ENCODE assay signal across 8 cellular contexts in the genomic region with DNA sequence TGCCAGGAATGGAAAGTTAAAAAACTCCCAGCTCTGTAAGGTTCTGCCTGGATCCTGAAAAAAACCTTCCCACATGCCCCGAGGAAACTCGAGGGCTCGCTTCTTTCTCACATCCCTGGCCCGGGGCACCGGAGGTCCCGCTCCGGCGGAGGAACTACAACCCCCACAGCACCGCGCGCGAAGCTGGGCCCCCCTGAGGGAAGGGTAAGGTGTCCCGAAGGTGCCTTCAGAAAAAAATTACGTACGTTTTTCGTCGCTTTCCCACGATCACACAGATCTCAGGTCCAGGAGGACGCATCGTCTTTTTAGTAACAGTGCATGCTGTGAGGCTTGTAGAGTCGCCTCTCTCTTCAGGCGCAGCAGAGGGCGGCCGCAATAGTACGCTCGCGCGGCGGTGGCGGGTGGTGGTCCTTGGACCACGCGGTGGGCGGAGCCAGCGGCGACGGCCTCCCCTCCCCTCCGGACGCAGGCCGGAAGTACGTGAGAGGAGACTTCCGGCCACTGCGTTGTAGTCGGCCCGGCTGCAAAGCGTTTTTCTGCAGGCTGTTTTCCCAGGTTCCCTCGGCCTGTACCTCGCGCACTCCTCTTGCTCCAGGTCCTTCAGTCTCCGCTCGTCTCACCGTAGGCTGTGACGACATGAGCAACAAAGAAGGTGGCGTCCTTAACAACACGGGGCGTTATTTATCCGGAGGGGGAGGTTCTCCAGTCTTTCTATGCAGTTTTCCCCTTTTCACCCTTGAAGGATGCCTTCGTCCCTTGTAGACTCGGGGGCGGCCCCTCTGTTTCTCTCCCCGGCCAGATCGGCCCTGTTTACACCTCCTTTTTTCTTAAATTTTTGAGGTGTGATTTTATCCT. TPM values are rescaled to one million over a fixed set of nuclear protein-coding genes. Genes with fewer than 3 reads are reported as not detected.
DNase-seq lines count a peak whose midpoint lies in the region; ATAC-seq and TF ChIP-seq lines count a peak whose summit lies in the region.

A gene with protein sequence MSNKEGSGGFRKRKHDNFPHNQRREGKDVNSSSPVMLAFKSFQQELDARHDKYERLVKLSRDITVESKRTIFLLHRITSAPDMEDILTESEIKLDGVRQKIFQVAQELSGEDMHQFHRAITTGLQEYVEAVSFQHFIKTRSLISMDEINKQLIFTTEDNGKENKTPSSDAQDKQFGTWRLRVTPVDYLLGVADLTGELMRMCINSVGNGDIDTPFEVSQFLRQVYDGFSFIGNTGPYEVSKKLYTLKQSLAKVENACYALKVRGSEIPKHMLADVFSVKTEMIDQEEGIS (plus strand): TSS at position 495 of the 855 bp plus-strand sequence. CDS start 142 bp downstream, at position 637.

- peaks cover 8 to 30% of the 10 kb centered on the region in 2 donors for H3K4me1 ChIP-seq in adrenal gland (replicated peaks in 1 of 2)
- peaks cover under 1 to 58% (median 34%) of the 10 kb centered on the region in 12 donors for H3K4me1 ChIP-seq in heart left ventricle

- H3K27me3 Mint-ChIP-seq in type B pancreatic cell: no peaks in the 10 kb centered on the region

- peak within 1 kb of the TSS; percentile 76 for H3K4me3 ChIP-seq in GM12875 (ENCODE audit: low read depth, low read length)
- H3K4me3 ChIP-seq in adrenal gland: peak within 1 kb of the TSS in 3 of 4 donors; percentile 26 to 80 (median 44)
- H3K4me3 ChIP-seq in heart left ventricle: peak within 1 kb of the TSS; percentile 38 to 92 (median 76)

- TF ChIP-seq CTCF in GM12875 (IDR thresholded peaks at IDR 0.05; ENCODE audit: borderline replicate concordance, insufficient read depth, low read depth, low read length): no peak
- no peak for TF ChIP-seq CTCF in adrenal gland (IDR thresholded peaks at IDR 0.05)
- no peak for TF ChIP-seq CTCF in heart left ventricle (IDR thresholded peaks at IDR 0.05)
- TF ChIP-seq CTCF in type B pancreatic cell (conservative IDR thresholded peaks at IDR 0.05): no peak

- H3K27ac ChIP-seq in adrenal gland: peak within 1 kb of the TSS; percentile 85 to 94 (median 89)
- peak within 1 kb of the TSS; percentile 89 to 95 (median 92) for H3K27ac ChIP-seq in heart left ventricle

- WGBS in adrenal gland, 4 donors: 0% methylated on average over 24 to 61 of the region's 61 CpGs
- 0% methylated on average over 35 to 61 of the region's 61 CpGs for WGBS in heart left ventricle, 4 donors

- no peaks in the 10 kb centered on the region for H3K9me3 ChIP-seq in adrenal gland (replicated peaks in 1 of 3)
- H3K9me3 ChIP-seq in heart left ventricle: no peaks in the 10 kb centered on the region

- H3K36me3 Mint-ChIP-seq in type B pancreatic cell: peaks cover 13% of the 10 kb centered on the region

- H3K27me3 ChIP-seq in adrenal gland (no peaks in the 10 kb centered on the region), heart left ventricle (no peaks in the 10 kb centered on the region)

- peaks cover 17% of the 10 kb centered on the region for H3K4me1 Mint-ChIP-seq in type B pancreatic cell (ENCODE audit: unreplicated experiment)

- intact Hi-C loops in adrenal gland (cut with DNase I): no loop called here
- intact Hi-C loops in heart left ventricle (cut with DNase I): loop anchor here in 9 of 10 donors (1.0 to 5.0 kb wide), 7 partner anchors 101 to 191 kb away; a partner anchor contains a TSS

- peaks cover 0 to 8% of the 10 kb centered on the region in 2 donors for H3K36me3 ChIP-seq in adrenal gland (replicated peaks in 1 of 2)
- peaks cover 0 to 29% (median 17%) of the 10 kb centered on the region in 9 donors for H3K36me3 ChIP-seq in heart left ventricle

- H3K27ac Mint-ChIP-seq in type B pancreatic cell: peak within 1 kb of the TSS; percentile 99

- peak; percentile 98 for ATAC-seq in HG02798 (IDR thresholded peaks at IDR 0.05; ENCODE audit: poor library complexity, unreplicated experiment)
- peak; percentile 98 to 99 (median 99) for ATAC-seq in heart left ventricle

- no peaks in the 10 kb centered on the region for H3K9me3 Mint-ChIP-seq in type B pancreatic cell

- H3K4me3 Mint-ChIP-seq in type B pancreatic cell: peak within 1 kb of the TSS; percentile 99

- TF ChIP-seq POLR2A in adrenal gland (IDR thresholded peaks at IDR 0.05) (peak; percentile 87 to 93), heart left ventricle (IDR thresholded peaks at IDR 0.05) (peak in 1 of 2 donors; percentile 86)

- DNase-seq in NCI-H1436 (lab: John Stamatoyannopoulos, UW) (peak; percentile 95), T-helper 1 cell (peak; percentile 76 to 96 (median 83)), adrenal gland (peak; percentile 90 to 95 (median 91)), heart left ventricle (peak; percentile 92 to 95 (median 94)), pons (ENCODE audit: low spot score) (peak; percentile 91), type B pancreatic cell (ENCODE audit: extremely low spot score, unreplicated experiment) (peak; percentile 93)

RNA-seq across cellular contexts. Expression of the gene that starts here (rescaled TPM):
- total RNA-seq in adrenal gland: 10 to 100 TPM; 16.0 to 92.5 (median 42.2) TPM
- 10 to 100 TPM; 11.6 to 98.3 (median 11.8) TPM for polyA plus RNA-seq in adrenal gland
- 10 to 100 TPM; 16.6 to 43.5 (median 31.7) TPM for total RNA-seq in heart left ventricle
- polyA plus RNA-seq in heart left ventricle: 10 to 100 TPM in 1 of 2 donors, 1 to 10 TPM in 1; 9.7 to 33.8 TPM
- total RNA-seq in type B pancreatic cell (ENCODE audit: low replicate concordance): 28.0 and 34.0 TPM in 2 replicates

Comparison
In these comparisons a context has a peak if more than half of its experiments do, and no peak if none do; other contexts are left out.
1. Peak in every context shown above with its lines: DNase-seq, ATAC-seq, H3K4me3 ChIP-seq and H3K27ac ChIP-seq.
2. intact Hi-C loops: an anchor here in heart left ventricle (1.0 to 5.0 kb wide); none called in adrenal gland.